ENCODE assay signal across 9 cellular contexts in genomic region chr6:33192105-33192646, GRCh38. TPM values are rescaled to one million over a fixed set of nuclear protein-coding genes. Genes with fewer than 3 reads are reported as not detected.
DNase-seq lines count a peak whose midpoint lies in the region; ATAC-seq, FAIRE-seq and TF ChIP-seq lines count a peak whose summit lies in the region.
"Had no signal": no experiment of that assay in that cellular context is flagged by ENCODE, and none has a peak within 500 bp of the region (broad histone marks: within the 10 kb centered on the region; RNA-seq: fewer than 3 reads in every experiment).

Gene COL11A2 (minus strand): TSS chr6:33192467. CDS start chr6:33192240, 227 bp downstream.

- H3K27me3 ChIP-seq in thyroid gland, result no peaks in the 10 kb centered on the region

- peaks cover 20% of the 10 kb centered on the region for H3K4me1 Mint-ChIP-seq in memory B cell

- peaks cover 25% of the 10 kb centered on the region for H3K36me3 Mint-ChIP-seq in memory B cell

- H3K27me3 Mint-ChIP-seq in memory B cell, result peaks cover 23% of the 10 kb centered on the region

- H3K4me3 ChIP-seq in choroid plexus epithelial cell (ENCODE audit: low read depth, low read length) (peak within 1 kb of the TSS; percentile 44), thyroid gland (replicated peaks in 1 of 3) (peak within 1 kb of the TSS in 1 of 3 donors; percentile 15)

- no peak for FAIRE-seq in urothelium cell line (lab: Jason Lieb, UNC)

- DNase-seq in activated CD8-positive, alpha-beta memory T cell treated with anti-CD3 and anti-CD28 coated beads, Interleukin-2, amount 50 U/mL, for 4 hours, result peak; percentile 34
- no peak for DNase-seq in activated CD8-positive, alpha-beta memory T cell treated with anti-CD3 and anti-CD28 coated beads, Interleukin-2, amount 50 U/mL, for 48 hours
- DNase-seq in choroid plexus epithelial cell (ENCODE audit: low read depth) (no peak), memory B cell (ENCODE audit: low spot score in 2 of 2) (no peak), thyroid gland (peak; percentile 12 to 22), urothelium cell line (ENCODE audit: low spot score) (no peak)
- DNase-seq in central memory CD4-positive, alpha-beta T cell, result no peak
- DNase-seq: GDM1 had no signal

- no peak within 1 kb of the TSS for H3K27ac Mint-ChIP-seq in memory B cell

- TF ChIP-seq CTCF in choroid plexus epithelial cell (conservative IDR thresholded peaks at IDR 0.05; ENCODE audit: low read depth, low read length), result no peak
- TF ChIP-seq CTCF in thyroid gland (IDR thresholded peaks at IDR 0.05), result no peak

- ATAC-seq in memory B cell (ENCODE audit: low read depth) (peak; percentile 64), HG03439 (IDR thresholded peaks at IDR 0.05; ENCODE audit: unreplicated experiment) (no peak)

- intact Hi-C loops in thyroid gland (cut with DNase I), result no loop called here

- 30 to 37% methylated on average over 18 to 27 of the region's 35 CpGs for WGBS in thyroid gland, 2 donors

- H3K36me3 ChIP-seq in thyroid gland, result peaks cover 28 to 29% of the 10 kb centered on the region in 2 donors

- peak within 1 kb of the TSS; percentile 82 for H3K4me3 Mint-ChIP-seq in memory B cell

- H3K27ac ChIP-seq in thyroid gland, result peak within 1 kb of the TSS in 1 of 3 donors; percentile 35

- no peaks in the 10 kb centered on the region for H3K9me3 ChIP-seq in thyroid gland

- peaks cover 14 to 30% of the 10 kb centered on the region in 2 donors for H3K4me1 ChIP-seq in thyroid gland

- TF ChIP-seq POLR2A in thyroid gland (IDR thresholded peaks at IDR 0.05), result no peak

- H3K9me3 Mint-ChIP-seq in memory B cell, result peaks cover 3% of the 10 kb centered on the region

RNA-seq across cellular contexts. Expression of gene COL11A2, which starts in this region (rescaled TPM):
- 1 to 10 TPM in 3 of 4 donors, under 1 TPM in 1; 0.68 to 2.8 (median 2.0) TPM for total RNA-seq in thyroid gland

Comparison
In these comparisons a context has a peak if more than half of its experiments do, and no peak if none do; other contexts are left out.
1. DNase-seq: peak in activated CD8-positive, alpha-beta memory T cell treated with anti-CD3 and anti-CD28 coated beads, Interleukin-2, amount 50 U/mL, for 4 hours (single experiment) and thyroid gland (2 of 2); none in activated CD8-positive, alpha-beta memory T cell treated with anti-CD3 and anti-CD28 coated beads, Interleukin-2, amount 50 U/mL, for 48 hours (single experiment), choroid plexus epithelial cell (single experiment), memory B cell (0 of 2), urothelium cell line (single experiment) and central memory CD4-positive, alpha-beta T cell (single experiment).